Comparison of ENCODE assay signal across 8 cellular contexts in genomic region chrX:101408530-101408836, GRCh38. TPM values are rescaled to one million over a fixed set of nuclear protein-coding genes. Genes with fewer than 3 reads are reported as not detected.
A peak's percentile ranks its signal among the peaks of the same experiment; 100 is the strongest.
DNase-seq lines count a peak whose midpoint lies in the region; ATAC-seq, FAIRE-seq and TF ChIP-seq lines count a peak whose summit lies in the region.

No MANE protein-coding gene starts in this region.

- TF ChIP-seq EP300 in A549 (IDR thresholded peaks at IDR 0.05), result no peak

- TF ChIP-seq CTCF in A549 (IDR thresholded peaks at IDR 0.05) (no peak), HFF-Myc (IDR thresholded peaks at IDR 0.05; ENCODE audit: low read depth, low read length, missing control alignments) (no peak), kidney epithelial cell (IDR thresholded peaks at IDR 0.05; ENCODE audit: insufficient read depth, low read length, poor library complexity, severe bottlenecking) (no peak), thyroid gland (IDR thresholded peaks at IDR 0.05) (peak in 2 of 6 experiments; percentile 23 to 24)

- CTCF ChIA-PET in A549 (lab: Yijun Ruan, JAX), result no interaction called here

- DNase-seq in A549 (ENCODE audit: low read depth in 1 of 2, low spot score in 1 of 2), result no peak
- DNase-seq in HFF-Myc (ENCODE audit: extremely low read depth, low read depth), result no peak
- no peak for DNase-seq in activated naive CD8-positive, alpha-beta T cell treated with anti-CD3 and anti-CD28 coated beads for 36 hours
- DNase-seq in kidney epithelial cell (ENCODE audit: low read depth), result no peak
- no peak for DNase-seq in thyroid gland
- no peak for DNase-seq in DMS53 (lab: John Stamatoyannopoulos, UW)
- DNase-seq in NCI-H187 treated with DMSO at 0.1 percent for 48 hours (lab: John Stamatoyannopoulos, UW), result no peak

- no peak for TF ChIP-seq RAD21 in A549 (conservative IDR thresholded peaks at IDR 0.05 in 1 of 2, IDR thresholded peaks at IDR 0.05 in 1 of 2)

- intact Hi-C loops in thyroid gland (cut with DNase I), result no loop called here

- peak overlapping the region; percentile 97 for H3K4me2 ChIP-seq in A549

- H3K4me3 Mint-ChIP-seq in activated naive CD8-positive, alpha-beta T cell treated with anti-CD3 and anti-CD28 coated beads for 36 hours, result peak overlapping the region; percentile 91

- H3K4me3 ChIP-seq in A549 (peak overlapping the region; percentile 76), HFF-Myc (replicated peaks; ENCODE audit: low read depth, low read length) (peak overlapping the region; percentile 77), kidney epithelial cell (ENCODE audit: low read depth, low read length) (peak overlapping the region; percentile 72), thyroid gland (replicated peaks in 1 of 3) (peak overlapping the region in 2 of 3 donors; percentile 32 to 40)

- FAIRE-seq in A549 (lab: Jason Lieb, UNC), result no peak

- no peaks in the 10 kb centered on the region for H3K27me3 Mint-ChIP-seq in activated naive CD8-positive, alpha-beta T cell treated with anti-CD3 and anti-CD28 coated beads for 36 hours

- H3K4me1 ChIP-seq in A549, result peaks cover 17% of the 10 kb centered on the region; the same call in 2 of the 3 replicates
- peaks cover 0 to 9% of the 10 kb centered on the region in 2 donors for H3K4me1 ChIP-seq in thyroid gland

- 3% methylated on average over 8 of the region's 8 CpGs for WGBS in A549 (ENCODE audit: missing lambda C conversion rate)
- 0% methylated on average over 8 of the region's 8 CpGs for WGBS in thyroid gland, 2 donors

- H3K27ac ChIP-seq in A549, result peak overlapping the region; percentile 88 to 94
- peak overlapping the region; percentile 81 to 93 (median 90) for H3K27ac ChIP-seq in thyroid gland

- peaks cover 27% of the 10 kb centered on the region for H3K4me1 Mint-ChIP-seq in activated naive CD8-positive, alpha-beta T cell treated with anti-CD3 and anti-CD28 coated beads for 36 hours

- H3K27me3 ChIP-seq in kidney epithelial cell (ENCODE audit: control insufficient read depth, insufficient read depth, low read length) (no peaks in the 10 kb centered on the region), thyroid gland (no peaks in the 10 kb centered on the region)

- H3K36me3 Mint-ChIP-seq in activated naive CD8-positive, alpha-beta T cell treated with anti-CD3 and anti-CD28 coated beads for 36 hours, result peaks cover 29% of the 10 kb centered on the region

- ATAC-seq in A549 (peak; percentile 43 to 47; a peak in 4 of 6 replicates), HG02571 (IDR thresholded peaks at IDR 0.05; ENCODE audit: unreplicated experiment) (no peak)

- no peak for TF ChIP-seq POLR2A in A549 (IDR thresholded peaks at IDR 0.05; ENCODE audit: low read length)
- TF ChIP-seq POLR2A in thyroid gland (IDR thresholded peaks at IDR 0.05), result no peak

- no peaks in the 10 kb centered on the region for H3K36me3 ChIP-seq in kidney epithelial cell (ENCODE audit: control insufficient read depth, insufficient read depth, low read length)
- peaks cover 0 to 3% of the 10 kb centered on the region in 2 donors for H3K36me3 ChIP-seq in thyroid gland

- peak overlapping the region; percentile 98 for H3K27ac Mint-ChIP-seq in activated naive CD8-positive, alpha-beta T cell treated with anti-CD3 and anti-CD28 coated beads for 36 hours

- POLR2A ChIA-PET in A549 (lab: Yijun Ruan, JAX), result no interaction called here

- H3K9me3 Mint-ChIP-seq in activated naive CD8-positive, alpha-beta T cell treated with anti-CD3 and anti-CD28 coated beads for 36 hours, result no peaks in the 10 kb centered on the region

- H3K9me3 ChIP-seq in A549 (no peaks in the 10 kb centered on the region), thyroid gland (no peaks in the 10 kb centered on the region)

TF ChIP-seq in A549, 52 proteins besides CTCF, POLR2A, EP300 and RAD21:
- TF ChIP-seq SREBF2 (IDR thresholded peaks at IDR 0.05) (no peak), PHF8 (IDR thresholded peaks at IDR 0.05; ENCODE audit: borderline replicate concordance, low read depth) (peak; percentile 79; the same call in 1 of the 2 replicates), MAFK (IDR thresholded peaks at IDR 0.05; ENCODE audit: partially characterized antibody) (no peak)

RNA-seq across cellular contexts. Expression of gene HNRNPH2, which starts 0.5 kb away (rescaled TPM):
- 50.1 and 55.4 TPM in 2 replicates for polyA plus RNA-seq in A549 (2011; rRNA removed)
- 14.8 and 16.4 TPM in 2 replicates for polyA plus RNA-seq in A549 (2012; cell fraction: cytosol; rRNA removed)
- polyA plus RNA-seq in A549 (2012; cell fraction: nucleus; rRNA removed), result 6.9 and 16.9 TPM in 2 replicates
- 74.9 to 88.0 TPM (median 86.5 TPM) in 3 replicates for polyA plus RNA-seq in A549 (2017; fragmentation: RNase III; extraction: RNeasy Plus Mini Kit Qiagen cat#74134 plus additional on column Dnase treatment)
- polyA minus RNA-seq in A549 (2011; rRNA and poly(A)+ RNA removed), result 14.5 and 16.0 TPM in 2 replicates
- 10 to 100 TPM; 19.2 to 19.3 TPM for total RNA-seq in activated naive CD8-positive, alpha-beta T cell treated with anti-CD3 and anti-CD28 coated beads for 36 hours
- 44.7 and 51.1 TPM in 2 replicates for total RNA-seq in kidney epithelial cell
- total RNA-seq in thyroid gland, result 10 to 100 TPM; 53.5 to 68.4 (median 67.5) TPM

RNA-seq across cellular contexts. Expression of gene GLA, which starts 0.8 kb away (rescaled TPM):
- 184 and 186 TPM in 2 replicates for polyA plus RNA-seq in A549 (2011; rRNA removed)
- 136 and 142 TPM in 2 replicates for polyA plus RNA-seq in A549 (2012; cell fraction: cytosol; rRNA removed)
- polyA plus RNA-seq in A549 (2012; cell fraction: nucleus; rRNA removed), result 159 and 218 TPM in 2 replicates
- polyA plus RNA-seq in A549 (2017; fragmentation: RNase III; extraction: RNeasy Plus Mini Kit Qiagen cat#74134 plus additional on column Dnase treatment), result 136 to 148 TPM (median 147 TPM) in 3 replicates
- 56.8 and 63.6 TPM in 2 replicates for polyA minus RNA-seq in A549 (2011; rRNA and poly(A)+ RNA removed)
- 10 to 100 TPM; 51.3 to 56.3 TPM for total RNA-seq in activated naive CD8-positive, alpha-beta T cell treated with anti-CD3 and anti-CD28 coated beads for 36 hours
- total RNA-seq in kidney epithelial cell, result 24.4 and 39.6 TPM in 2 replicates
- 10 to 100 TPM; 16.5 to 37.5 (median 26.8) TPM for total RNA-seq in thyroid gland

RNA-seq across cellular contexts. Expression of gene RPL36A, which starts 17.7 kb away (rescaled TPM):
- polyA plus RNA-seq in A549 (2011; rRNA removed) (2,853 and 3,171 TPM in 2 replicates), A549 (2017; fragmentation: RNase III; extraction: RNeasy Plus Mini Kit Qiagen cat#74134 plus additional on column Dnase treatment) (2,347 to 2,811 TPM (median 2,529 TPM) in 3 replicates)
- 1,384 and 2,343 TPM in 2 replicates for polyA plus RNA-seq in A549 (2012; cell fraction: cytosol; rRNA removed)
- 402 and 904 TPM in 2 replicates for polyA plus RNA-seq in A549 (2012; cell fraction: nucleus; rRNA removed)
- 112 and 140 TPM in 2 replicates for polyA minus RNA-seq in A549 (2011; rRNA and poly(A)+ RNA removed)
- total RNA-seq in activated naive CD8-positive, alpha-beta T cell treated with anti-CD3 and anti-CD28 coated beads for 36 hours, result 100 to 1,000 TPM; 329 to 361 TPM
- total RNA-seq in kidney epithelial cell (1,018 and 3,844 TPM in 2 replicates), thyroid gland (1,000 to 10,000 TPM in 2 of 4 donors, 100 to 1,000 TPM in 2; 258 to 2,076 (median 1,246) TPM)

RNA-seq across cellular contexts. Expression of gene BTK, which starts 22.5 kb away (rescaled TPM):
- polyA plus RNA-seq in A549 (2011; rRNA removed) (0.05 and 0.26 TPM in 2 replicates), A549 (2017; fragmentation: RNase III; extraction: RNeasy Plus Mini Kit Qiagen cat#74134 plus additional on column Dnase treatment) (0.05 to 0.20 TPM (median 0.18 TPM) in 3 replicates)
- 0.01 and 0.03 TPM in 2 replicates for polyA plus RNA-seq in A549 (2012; cell fraction: cytosol; rRNA removed)
- polyA plus RNA-seq in A549 (2012; cell fraction: nucleus; rRNA removed), result 0.01 and 0.09 TPM in 2 replicates
- polyA minus RNA-seq in A549 (2011; rRNA and poly(A)+ RNA removed), result 0.15 TPM in 1 of 2 replicates, not detected in the other
- total RNA-seq in activated naive CD8-positive, alpha-beta T cell treated with anti-CD3 and anti-CD28 coated beads for 36 hours, result 1 to 10 TPM in 1 of 2 experiments, under 1 TPM in 1; 0.85 to 1.1 TPM
- total RNA-seq in kidney epithelial cell (not detected in 2 replicates), thyroid gland (1 to 10 TPM in 3 of 4 donors, under 1 TPM in 1; 0.49 to 5.2 (median 1.6) TPM)

RNA-seq across cellular contexts. Expression of gene TIMM8A, which starts 59.9 kb away (rescaled TPM):
- polyA plus RNA-seq in A549 (2011; rRNA removed) (22.2 and 24.5 TPM in 2 replicates), A549 (2017; fragmentation: RNase III; extraction: RNeasy Plus Mini Kit Qiagen cat#74134 plus additional on column Dnase treatment) (34.2 to 38.7 TPM (median 36.8 TPM) in 3 replicates)
- polyA plus RNA-seq in A549 (2012; cell fraction: cytosol; rRNA removed), result 24.3 and 27.0 TPM in 2 replicates
- 10.2 and 14.2 TPM in 2 replicates for polyA plus RNA-seq in A549 (2012; cell fraction: nucleus; rRNA removed)
- polyA minus RNA-seq in A549 (2011; rRNA and poly(A)+ RNA removed), result 13.8 and 16.5 TPM in 2 replicates
- 10 to 100 TPM; 36.0 to 39.8 TPM for total RNA-seq in activated naive CD8-positive, alpha-beta T cell treated with anti-CD3 and anti-CD28 coated beads for 36 hours
- total RNA-seq in kidney epithelial cell (11.7 and 11.8 TPM in 2 replicates), thyroid gland (1 to 10 TPM; 3.9 to 6.4 (median 4.9) TPM)
